ENCODE assay signal across 1 cellular context in the genomic region with DNA sequence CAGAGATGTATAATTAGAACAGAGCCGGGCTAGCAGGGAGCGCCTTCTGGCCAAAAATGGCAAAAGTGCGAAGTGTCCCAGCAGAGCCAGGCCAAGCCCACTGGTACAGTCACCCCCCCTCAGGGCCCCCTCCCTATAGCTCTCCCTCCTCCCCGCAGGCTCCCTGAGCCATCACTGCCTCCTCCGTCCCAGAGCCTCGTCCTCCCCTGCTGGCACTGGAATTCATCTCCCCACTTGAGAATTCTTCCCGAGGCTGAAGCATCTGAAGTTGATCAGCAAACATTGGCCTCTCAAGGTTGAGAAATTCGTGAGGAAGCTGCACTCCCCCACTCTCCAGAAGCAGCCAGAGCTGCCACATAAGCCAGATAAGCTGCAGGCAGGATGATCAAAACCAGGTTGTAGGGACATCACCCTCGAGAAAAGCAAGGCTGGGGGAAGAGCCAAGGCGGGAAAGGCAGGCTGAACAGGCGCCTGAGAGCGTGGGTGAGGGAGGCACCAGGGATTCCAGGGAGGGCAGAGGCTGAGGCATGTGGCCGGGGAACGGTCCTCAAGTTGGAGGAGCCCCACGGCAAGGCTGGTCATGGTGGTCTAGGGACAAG.
TF ChIP-seq lines count a peak whose summit lies in the region.

No MANE protein-coding gene starts in this region.

TF ChIP-seq in IMR-90, 13 proteins besides CTCF, POLR2A, EP300 and RAD21:
- no peak for TF ChIP-seq CEBPB (IDR thresholded peaks at IDR 0.05; ENCODE audit: low read depth, low read length)
- no peak for TF ChIP-seq FOS (IDR thresholded peaks at IDR 0.05; ENCODE audit: low read depth, low read length)
- no peak for TF ChIP-seq MAFK (IDR thresholded peaks at IDR 0.05; ENCODE audit: low read depth, low read length)
- no peak for TF ChIP-seq MXI1 (IDR thresholded peaks at IDR 0.05; ENCODE audit: borderline replicate concordance, low read depth, low read length)
- no peak for TF ChIP-seq MAZ (IDR thresholded peaks at IDR 0.05; ENCODE audit: borderline replicate concordance, low read depth, low read length)
- TF ChIP-seq SMC3 (IDR thresholded peaks at IDR 0.05; ENCODE audit: low read depth, low read length), result no peak
- TF ChIP-seq CHD1 (IDR thresholded peaks at IDR 0.05; ENCODE audit: low read depth, low read length), result no peak
- TF ChIP-seq RCOR1 (IDR thresholded peaks at IDR 0.05; ENCODE audit: insufficient replicate concordance, low read length), result no peak
- TF ChIP-seq, protein P1, sequence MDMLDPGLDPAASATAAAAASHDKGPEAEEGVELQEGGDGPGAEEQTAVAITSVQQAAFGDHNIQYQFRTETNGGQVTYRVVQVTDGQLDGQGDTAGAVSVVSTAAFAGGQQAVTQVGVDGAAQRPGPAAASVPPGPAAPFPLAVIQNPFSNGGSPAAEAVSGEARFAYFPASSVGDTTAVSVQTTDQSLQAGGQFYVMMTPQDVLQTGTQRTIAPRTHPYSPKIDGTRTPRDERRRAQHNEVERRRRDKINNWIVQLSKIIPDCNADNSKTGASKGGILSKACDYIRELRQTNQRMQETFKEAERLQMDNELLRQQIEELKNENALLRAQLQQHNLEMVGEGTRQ (IDR thresholded peaks at IDR 0.05; ENCODE audit: low read depth, low read length), result no peak
